Comparison of ENCODE assay signal across 10 cellular contexts in the genomic region with DNA sequence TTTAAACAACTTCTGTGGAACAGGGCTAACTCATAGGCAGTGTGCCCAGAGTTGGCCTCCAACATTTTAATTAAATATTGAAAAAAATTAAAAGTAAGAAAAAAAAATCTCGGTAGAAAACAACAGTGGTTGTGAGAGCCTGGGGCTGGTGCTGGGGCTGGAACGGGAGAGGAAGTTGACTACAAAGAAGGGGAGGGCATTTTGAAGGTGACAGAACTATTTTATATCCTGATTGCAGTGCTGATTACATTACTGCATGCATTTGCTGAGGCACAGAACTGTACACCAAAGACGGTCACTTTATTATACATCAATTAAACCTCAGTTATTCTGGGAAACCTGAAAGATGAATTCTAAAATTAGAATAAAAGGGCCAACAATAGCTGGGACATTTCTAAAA.
DNase-seq lines count a peak whose midpoint lies in the region; ATAC-seq and TF ChIP-seq lines count a peak whose summit lies in the region.
"Had no signal": no experiment of that assay in that cellular context is flagged by ENCODE, and none has a peak within 500 bp of the region (broad histone marks: within the 10 kb centered on the region; RNA-seq: fewer than 3 reads in every experiment).

No MANE protein-coding gene starts in this region.

- H3K9me3 Mint-ChIP-seq in HFFc6 = no peaks in the 10 kb centered on the region

- intact Hi-C loops in ascending aorta (cut with DNase I) = loop anchor here (2.0 to 5.0 kb wide), 3 partner anchors 15 to 180 kb away; no protein-coding TSS in a partner anchor

- peak overlapping the region; percentile 93 for H3K27ac Mint-ChIP-seq in HFFc6

- H3K4me1 Mint-ChIP-seq in HFFc6 (ENCODE audit: low read depth) = peaks cover 54% of the 10 kb centered on the region

- DNase-seq in AG10803 (ENCODE audit: low read depth) = no peak
- no peak for DNase-seq in HFFc6
- DNase-seq in ascending aorta (ENCODE audit: low spot score in 2 of 2) = no peak
- peak; percentile 62 for DNase-seq in lung microvascular endothelial cell (ENCODE audit: low read depth in 2 of 2)
- DNase-seq in LoVo (ENCODE audit: low spot score) = no peak
- no peak for DNase-seq in NCI-H2196 (lab: John Stamatoyannopoulos, UW; ENCODE audit: unreplicated experiment)
- DNase-seq: activated CD4-positive, alpha-beta T cell treated with anti-CD3 and anti-CD28 coated beads, Interleukin-2, amount 50 U/mL, for 48 hours; MV-4-11 had no signal

- no peak for TF ChIP-seq CTCF in AG10803 (conservative IDR thresholded peaks at IDR 0.05; ENCODE audit: low read length)
- no peak for TF ChIP-seq CTCF in HFFc6 (IDR thresholded peaks at IDR 0.05)
- no peak for TF ChIP-seq CTCF in ascending aorta (IDR thresholded peaks at IDR 0.05)

- ATAC-seq in HG03108 (IDR thresholded peaks at IDR 0.05; ENCODE audit: unreplicated experiment) (no peak), HG03045 (IDR thresholded peaks at IDR 0.05; ENCODE audit: unreplicated experiment) (no peak)

- H3K36me3 Mint-ChIP-seq in HFFc6 (ENCODE audit: low read depth) = no peaks in the 10 kb centered on the region

- H3K4me1 ChIP-seq in ascending aorta = peaks cover 3 to 16% of the 10 kb centered on the region in 2 donors

- H3K4me3 ChIP-seq in AG10803 (ENCODE audit: low read length) = peak overlapping the region; percentile 67
- H3K4me3 ChIP-seq in ascending aorta = peak overlapping the region; percentile 31 to 33

- no peaks in the 10 kb centered on the region for H3K27me3 Mint-ChIP-seq in HFFc6 (ENCODE audit: insufficient read depth)

- no peaks in the 10 kb centered on the region for H3K9me3 ChIP-seq in ascending aorta

- H3K27me3 ChIP-seq in ascending aorta = no peaks in the 10 kb centered on the region

- no peak overlapping the region for H3K27ac ChIP-seq in ascending aorta

- H3K36me3 ChIP-seq in ascending aorta = no peaks in the 10 kb centered on the region

- H3K4me3 Mint-ChIP-seq in HFFc6 = peak overlapping the region; percentile 88

Comparison
In these comparisons a context has a peak if more than half of its experiments do, and no peak if none do; other contexts are left out.
1. DNase-seq: peak in lung microvascular endothelial cell (2 of 2); none in AG10803 (single experiment), HFFc6 (single experiment), ascending aorta (0 of 2), LoVo (single experiment) and NCI-H2196 (single experiment).